ENCODE assay signal across 21 cellular contexts in genomic region chr6:157429248-157429647, GRCh38. TPM values are rescaled to one million over a fixed set of nuclear protein-coding genes. Genes with fewer than 3 reads are reported as not detected.
A peak's percentile ranks its signal among the peaks of the same experiment; 100 is the strongest.
DNase-seq lines count a peak whose midpoint lies in the region; ATAC-seq, FAIRE-seq and TF ChIP-seq lines count a peak whose summit lies in the region.
"Had no signal": no experiment of that assay in that cellular context is flagged by ENCODE, and none has a peak within 500 bp of the region (broad histone marks: within the 10 kb centered on the region; RNA-seq: fewer than 3 reads in every experiment).

No MANE protein-coding gene starts in this region.

- dilution Hi-C loops in keratinocyte (cut with MboI; ENCODE audit: extremely low pct_ligation_motif_present, low sequenced_read_pairs) = no loop called here

- H3K27ac Mint-ChIP-seq in activated naive CD4-positive, alpha-beta T cell treated with anti-CD3 and anti-CD28 coated beads, Interleukin-2, amount 50 U/mL, for 72 hours = peak overlapping the region; percentile 93 to 97
- H3K27ac Mint-ChIP-seq in activated naive CD4-positive, alpha-beta T cell treated with anti-CD3 and anti-CD28 coated beads, Interleukin-2, amount 10 ng/mL, durations not matched to agents 7 days and 5 days = no peak overlapping the region
- H3K27ac Mint-ChIP-seq in glutamatergic neuron (ENCODE audit: unreplicated experiment) = no peak overlapping the region
- no peak overlapping the region for H3K27ac Mint-ChIP-seq in HFFc6
- H3K27ac Mint-ChIP-seq: mesothelial cell of epicardium; naive thymus-derived CD4-positive, alpha-beta T cell; T-helper 1 cell treated with Interleukin-12 subunit alpha and Interleukin-12 subunit beta and Interleukin-4 antibody, amounts not matched to agents 30 μg/mL and 1 μg/mL, for 36 hours had no signal

- H3K36me3 ChIP-seq in RWPE2 (ENCODE audit: low read depth) (no peaks in the 10 kb centered on the region), keratinocyte (ENCODE audit: control insufficient read depth in 2 of 2, extremely low read depth in 1 of 2, insufficient read depth in 2 of 2, low read length in 2 of 2) (no peaks in the 10 kb centered on the region)

- no peak for FAIRE-seq in keratinocyte (lab: Jason Lieb, UNC)
- FAIRE-seq: endothelial cell of umbilical vein, small intestine had no signal

- TF ChIP-seq CTCF in RWPE2 (IDR thresholded peaks at IDR 0.05; ENCODE audit: poor library complexity, severe bottlenecking) (no peak), keratinocyte (optimal IDR thresholded peaks at IDR 0.05 in 1 of 3, IDR thresholded peaks at IDR 0.05 in 1 of 3, conservative IDR thresholded peaks at IDR 0.05 in 1 of 3; ENCODE audit: extremely low read depth in 1 of 3, insufficient read depth in 2 of 3, low read length in 3 of 3) (no peak), glutamatergic neuron (IDR thresholded peaks at IDR 0.05; ENCODE audit: partially characterized antibody, unreplicated experiment) (no peak), HFFc6 (IDR thresholded peaks at IDR 0.05) (no peak)

- no peak overlapping the region for H3K4me3 Mint-ChIP-seq in activated naive CD4-positive, alpha-beta T cell treated with anti-CD3 and anti-CD28 coated beads, Interleukin-2, amount 10 ng/mL, durations not matched to agents 7 days and 5 days
- H3K4me3 Mint-ChIP-seq in glutamatergic neuron (ENCODE audit: unreplicated experiment) (no peak overlapping the region), HFFc6 (no peak overlapping the region)
- H3K4me3 Mint-ChIP-seq: central memory CD8-positive, alpha-beta T cell; mesothelial cell of epicardium; naive thymus-derived CD4-positive, alpha-beta T cell; T-helper 1 cell treated with Interleukin-12 subunit alpha and Interleukin-12 subunit beta and Interleukin-4 antibody, amounts not matched to agents 30 μg/mL and 1 μg/mL, for 36 hours had no signal

- H3K4me3 ChIP-seq in RWPE2 (ENCODE audit: severe bottlenecking) (no peak overlapping the region), keratinocyte (ENCODE audit: control insufficient read depth in 2 of 3, extremely low read depth in 1 of 3, insufficient read depth in 2 of 3, low read depth in 1 of 3, low read length in 3 of 3) (no peak overlapping the region)
- H3K4me3 ChIP-seq: SK-N-MC had no signal

- peaks cover 9% of the 10 kb centered on the region for H3K27me3 Mint-ChIP-seq in activated naive CD4-positive, alpha-beta T cell treated with anti-CD3 and anti-CD28 coated beads, Interleukin-2, amount 10 ng/mL, durations not matched to agents 7 days and 5 days
- H3K27me3 Mint-ChIP-seq in glutamatergic neuron (ENCODE audit: unreplicated experiment) (peaks cover 9% of the 10 kb centered on the region), HFFc6 (ENCODE audit: insufficient read depth) (peaks cover 2% of the 10 kb centered on the region)
- H3K27me3 Mint-ChIP-seq: central memory CD8-positive, alpha-beta T cell had no signal

- H3K4me1 Mint-ChIP-seq in activated naive CD4-positive, alpha-beta T cell treated with anti-CD3 and anti-CD28 coated beads, Interleukin-2, amount 10 ng/mL, durations not matched to agents 7 days and 5 days = peaks cover 5% of the 10 kb centered on the region
- H3K4me1 Mint-ChIP-seq in glutamatergic neuron (ENCODE audit: low read depth, unreplicated experiment) (peaks cover 30% of the 10 kb centered on the region), HFFc6 (ENCODE audit: low read depth) (peaks cover 23% of the 10 kb centered on the region)

- no peak overlapping the region for H2AFZ ChIP-seq in keratinocyte (ENCODE audit: control insufficient read depth, low read length)

- H3K27me3 ChIP-seq in RWPE2 (ENCODE audit: insufficient read depth, poor library complexity, severe bottlenecking) = no peaks in the 10 kb centered on the region
- peaks cover 5% of the 10 kb centered on the region for H3K27me3 ChIP-seq in keratinocyte (ENCODE audit: control insufficient read depth, extremely low read depth, insufficient read depth, low read length)

- peaks cover 2% of the 10 kb centered on the region for H4K20me1 ChIP-seq in keratinocyte (ENCODE audit: control insufficient read depth, extremely low read depth, insufficient read depth, low read length)

- no peak for DNase-seq in activated naive CD4-positive, alpha-beta T cell treated with anti-CD3 and anti-CD28 coated beads, Interleukin-2, amount 50 U/mL, for 72 hours (ENCODE audit: low spot score in 2 of 2)
- no peak for DNase-seq in activated naive CD4-positive, alpha-beta T cell treated with anti-CD3 and anti-CD28 coated beads, Interleukin-2, amount 10 ng/mL, durations not matched to agents 7 days and 5 days
- no peak for DNase-seq in RWPE2 (ENCODE audit: low spot score)
- DNase-seq in keratinocyte (ENCODE audit: low read depth, low spot score) = no peak
- DNase-seq in glutamatergic neuron = no peak
- DNase-seq in HFFc6 = no peak
- DNase-seq: DMS 273 treated with DMSO at 0.1 percent for 48 hours, NCI-H1092 treated with DMSO at 0.1 percent for 48 hours, NCI-H187 treated with DMSO at 0.1 percent for 48 hours, NCI-H2227 treated with DMSO at 0.1 percent for 48 hours, NCI-H69, occipital lobe, small intestine had no signal

- H3K9ac ChIP-seq in keratinocyte (ENCODE audit: control insufficient read depth, extremely low read depth, insufficient read depth, low read length) = no peak overlapping the region

- CTCF ChIA-PET in activated naive CD4-positive, alpha-beta T cell treated with anti-CD3 and anti-CD28 coated beads, Interleukin-2, amount 10 ng/mL, durations not matched to agents 7 days and 5 days (lab: Charles Lee) = no interaction called here

- peaks cover 0 to 3% of the 10 kb centered on the region in 2 donors for H3K9me3 Mint-ChIP-seq in activated naive CD4-positive, alpha-beta T cell treated with anti-CD3 and anti-CD28 coated beads, Interleukin-2, amount 50 U/mL, for 72 hours
- no peaks in the 10 kb centered on the region for H3K9me3 Mint-ChIP-seq in activated naive CD4-positive, alpha-beta T cell treated with anti-CD3 and anti-CD28 coated beads, Interleukin-2, amount 10 ng/mL, durations not matched to agents 7 days and 5 days
- H3K9me3 Mint-ChIP-seq in glutamatergic neuron (ENCODE audit: unreplicated experiment) (peaks cover 10% of the 10 kb centered on the region), HFFc6 (no peaks in the 10 kb centered on the region)
- H3K9me3 Mint-ChIP-seq: central memory CD8-positive, alpha-beta T cell; IgD-negative memory B cell; mesothelial cell of epicardium; naive thymus-derived CD4-positive, alpha-beta T cell; T-helper 1 cell treated with Interleukin-12 subunit alpha and Interleukin-12 subunit beta and Interleukin-4 antibody, amounts not matched to agents 30 μg/mL and 1 μg/mL, for 36 hours had no signal

- peak; percentile 25 to 47 for ATAC-seq in activated naive CD4-positive, alpha-beta T cell treated with anti-CD3 and anti-CD28 coated beads, Interleukin-2, amount 50 U/mL, for 72 hours
- ATAC-seq in RWPE2 (ENCODE audit: low read depth) = no peak
- ATAC-seq: naive thymus-derived CD4-positive, alpha-beta T cell had no signal

- peaks cover 6% of the 10 kb centered on the region for H3K4me1 ChIP-seq in RWPE2 (ENCODE audit: insufficient read depth, poor library complexity, severe bottlenecking)
- peaks cover 28% of the 10 kb centered on the region for H3K4me1 ChIP-seq in keratinocyte (ENCODE audit: control insufficient read depth, extremely low read depth, insufficient read depth, low read length)

- H3K4me2 ChIP-seq in keratinocyte (ENCODE audit: control insufficient read depth, extremely low read depth, insufficient read depth, low read depth, low read length) = peak overlapping the region; percentile 43

- H3K9me3 ChIP-seq in RWPE2 (ENCODE audit: severe bottlenecking) (no peaks in the 10 kb centered on the region), keratinocyte (ENCODE audit: control insufficient read depth, low read depth, low read length) (no peaks in the 10 kb centered on the region)

- H3K36me3 Mint-ChIP-seq in activated naive CD4-positive, alpha-beta T cell treated with anti-CD3 and anti-CD28 coated beads, Interleukin-2, amount 50 U/mL, for 72 hours = peaks cover 0 to 27% of the 10 kb centered on the region in 2 donors
- no peaks in the 10 kb centered on the region for H3K36me3 Mint-ChIP-seq in activated naive CD4-positive, alpha-beta T cell treated with anti-CD3 and anti-CD28 coated beads, Interleukin-2, amount 10 ng/mL, durations not matched to agents 7 days and 5 days
- H3K36me3 Mint-ChIP-seq in glutamatergic neuron (ENCODE audit: unreplicated experiment) (no peaks in the 10 kb centered on the region), HFFc6 (ENCODE audit: low read depth) (no peaks in the 10 kb centered on the region)
- H3K36me3 Mint-ChIP-seq: mesothelial cell of epicardium; naive thymus-derived CD4-positive, alpha-beta T cell had no signal

- H3K27ac ChIP-seq in RWPE2 (ENCODE audit: poor library complexity, severe bottlenecking) (peak overlapping the region; percentile 17), keratinocyte (ENCODE audit: control insufficient read depth, insufficient read depth, low read length) (no peak overlapping the region), temporal lobe (ENCODE audit: low read depth, low read length) (peak overlapping the region; percentile 18)
- H3K27ac ChIP-seq: SK-N-MC had no signal

- peaks cover 2% of the 10 kb centered on the region for H3K9me1 ChIP-seq in keratinocyte (ENCODE audit: control insufficient read depth, extremely low read depth, insufficient read depth, low read length)

- no peaks in the 10 kb centered on the region for H3K79me2 ChIP-seq in keratinocyte (ENCODE audit: control insufficient read depth, insufficient read depth, low read length)

RNA-seq across cellular contexts. Expression of gene ZDHHC14, which starts 48.3 kb away (rescaled TPM):
- 1 to 10 TPM in 1 of 2 donors, under 1 TPM in 1; 0.91 to 3.7 TPM for total RNA-seq in activated naive CD4-positive, alpha-beta T cell treated with anti-CD3 and anti-CD28 coated beads, Interleukin-2, amount 50 U/mL, for 72 hours
- 4.9 to 6.7 TPM (median 6.4 TPM) in 3 replicates for polyA plus RNA-seq in keratinocyte
- polyA plus RNA-seq in keratinocyte (2011; ENCODE audit: low read depth) = 1.6 TPM
- 4.3 and 6.5 TPM in 2 replicates for polyA plus RNA-seq in keratinocyte (2011; cell fraction: cytosol; rRNA removed)
- polyA plus RNA-seq in keratinocyte (2011; cell fraction: nucleus; rRNA removed) = 10.8 and 11.4 TPM in 2 replicates
- polyA plus RNA-seq in keratinocyte (2012; ENCODE audit: low replicate concordance) = 4.2 and 7.0 TPM in 2 replicates
- polyA minus RNA-seq in keratinocyte = 2.9 to 5.5 TPM (median 3.6 TPM) in 3 replicates
- 5.0 TPM for polyA minus RNA-seq in keratinocyte (2011; cell fraction: cytosol; rRNA and poly(A)+ RNA removed)
- polyA minus RNA-seq in keratinocyte (2011; cell fraction: nucleus; rRNA and poly(A)+ RNA removed) = 5.8 and 9.5 TPM in 2 replicates
- total RNA-seq in temporal lobe = 7.1 TPM
- total RNA-seq in glutamatergic neuron (ENCODE audit: unreplicated experiment) = 5.1 TPM
- total RNA-seq in HFFc6 (2021; fragmentation: NEBNext Ultra II Directional; extraction: Animal tissue kit (Norgen Biotek cat#: 25700)) = 1 to 10 TPM; 5.2 to 6.7 (median 6.0) TPM

Comparison
In these comparisons a context has a peak if more than half of its experiments do, and no peak if none do; other contexts are left out.
1. H3K27ac Mint-ChIP-seq: peak in activated naive CD4-positive, alpha-beta T cell treated with anti-CD3 and anti-CD28 coated beads, Interleukin-2, amount 50 U/mL, for 72 hours (2 of 2); none in activated naive CD4-positive, alpha-beta T cell treated with anti-CD3 and anti-CD28 coated beads, Interleukin-2, amount 10 ng/mL, durations not matched to agents 7 days and 5 days (single experiment), glutamatergic neuron (single experiment) and HFFc6 (single experiment).